ENCODE assay signal across 10 cellular contexts in the genomic region with DNA sequence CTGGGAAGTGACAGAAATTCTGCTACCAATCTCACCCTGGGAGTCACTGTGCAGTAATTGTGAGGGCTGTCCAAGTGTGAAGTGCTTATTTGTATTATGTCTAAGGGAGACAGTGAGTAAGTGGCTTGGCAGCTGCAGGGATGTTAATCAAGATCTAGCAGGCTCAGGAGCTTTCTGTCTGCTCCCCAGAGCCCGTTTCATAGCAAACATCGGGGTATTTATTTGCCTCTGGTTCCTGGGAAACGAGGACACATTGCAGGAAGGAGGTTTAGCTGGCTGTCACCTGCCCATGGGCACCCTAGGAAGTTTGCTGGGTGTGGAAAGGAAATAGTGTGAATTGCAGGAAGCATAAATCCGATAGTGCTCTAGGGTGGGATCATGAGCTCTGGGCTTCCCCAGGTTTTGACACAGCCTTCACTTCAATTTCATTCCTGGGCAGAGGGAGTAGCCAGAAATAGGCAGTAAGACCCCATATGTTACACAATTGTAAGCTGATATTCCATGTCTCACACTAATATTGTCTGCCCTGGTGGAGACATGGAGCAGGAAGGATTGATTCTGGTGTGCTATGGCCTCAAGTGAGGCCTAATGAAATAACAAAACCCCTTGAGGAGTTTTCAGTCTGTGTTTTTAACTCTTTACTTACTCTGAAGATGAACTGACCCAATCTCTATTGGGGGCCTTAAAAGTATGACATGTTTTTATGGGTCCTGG.
A peak's percentile ranks its signal among the peaks of the same experiment; 100 is the strongest.
DNase-seq lines count a peak whose midpoint lies in the region; ATAC-seq and TF ChIP-seq lines count a peak whose summit lies in the region.
"Had no signal": no experiment of that assay in that cellular context is flagged by ENCODE, and none has a peak within 500 bp of the region (broad histone marks: within the 10 kb centered on the region; RNA-seq: fewer than 3 reads in every experiment).

No MANE protein-coding gene starts in this region.

- BruUV-seq in Panc1 (replicated peaks; lab: Mats Ljungman, UMichigan): no TSS peak

- TF ChIP-seq CTCF in Panc1 (IDR thresholded peaks at IDR 0.05): no peak
- no peak for TF ChIP-seq CTCF in retinal pigment epithelial cell (conservative IDR thresholded peaks at IDR 0.05; ENCODE audit: low read depth, low read length)

- in situ Hi-C loops in Panc1 (cut with HindIII; ENCODE audit: low pct_unique_long_range_greater_than_20kb, low sequenced_read_pairs) (no loop called here), KBM-7 (cut with MboI; ENCODE audit: low pct_unique_long_range_greater_than_20kb, low sequenced_read_pairs) (loop anchor here (25.0 kb wide), 2 partner anchors 353 to 528 kb away; no protein-coding TSS in a partner anchor)

- H3K4me3 ChIP-seq in Panc1 (ENCODE audit: low read depth in 2 of 2, low read length in 2 of 2): no peak overlapping the region
- H3K4me3 ChIP-seq in retinal pigment epithelial cell (ENCODE audit: low read length): no peak overlapping the region

- DNase-seq in HT1080 (ENCODE audit: low read depth) (peak; percentile 67), Panc1 (ENCODE audit: low read depth, low spot score) (no peak), glomerular visceral epithelial cell (ENCODE audit: extremely low spot score) (peak; percentile 55), retinal pigment epithelial cell (ENCODE audit: low read depth) (peak; percentile 52), GOT3 (lab: John Stamatoyannopoulos, UW) (no peak), KBM-7 (no peak)
- DNase-seq: NCI-H2227 treated with DMSO at 0.1 percent for 48 hours had no signal

- CTCF ChIA-PET in Panc1 (lab: Charles Lee): no interaction called here

- no peaks in the 10 kb centered on the region for H3K36me3 ChIP-seq in Panc1 (ENCODE audit: control insufficient read depth, insufficient read depth, low read length)

- H3K27me3 ChIP-seq in Panc1 (ENCODE audit: control insufficient read depth, insufficient read depth, low read length): no peaks in the 10 kb centered on the region

- no peaks in the 10 kb centered on the region for H3K9me3 ChIP-seq in Panc1 (ENCODE audit: control insufficient read depth, insufficient read depth, low read depth, low read length)

- H3K27ac ChIP-seq in Panc1 (ENCODE audit: low read length): no peak overlapping the region

- POLR2A ChIA-PET in Panc1 (lab: Charles Lee): no interaction called here

- ATAC-seq in Panc1: peak; percentile 94
- no peak for ATAC-seq in GM18519 (IDR thresholded peaks at IDR 0.05; ENCODE audit: low FRiP score, unreplicated experiment)
- ATAC-seq in GM19467 (IDR thresholded peaks at IDR 0.05; ENCODE audit: unreplicated experiment): no peak
- ATAC-seq: esophagus mucosa had no signal

- peaks cover 3% of the 10 kb centered on the region; the same call in 1 of the 2 replicates for H3K4me1 ChIP-seq in Panc1 (ENCODE audit: control insufficient read depth, insufficient read depth, low read length)

- intact Hi-C loops in Panc1 (cut with micrococcal nuclease; ENCODE audit: unreplicated experiment): no loop called here

Comparison
In these comparisons a context has a peak if more than half of its experiments do, and no peak if none do; other contexts are left out.
1. DNase-seq: peak in HT1080 (single experiment), glomerular visceral epithelial cell (single experiment) and retinal pigment epithelial cell (single experiment); none in Panc1 (single experiment), GOT3 (single experiment) and KBM-7 (single experiment).